ENCODE assay signal across 26 cellular contexts in genomic region chr2:163662141-163662780, GRCh38.
A peak's percentile ranks its signal among the peaks of the same experiment; 100 is the strongest.
DNase-seq lines count a peak whose midpoint lies in the region; ATAC-seq and TF ChIP-seq lines count a peak whose summit lies in the region.
"Had no signal": no experiment of that assay in that cellular context is flagged by ENCODE, and none has a peak within 500 bp of the region (broad histone marks: within the 10 kb centered on the region; RNA-seq: fewer than 3 reads in every experiment).

No MANE protein-coding gene starts in this region.

- intact Hi-C loops in esophagus muscularis mucosa (cut with DNase I): no loop called here

- TF ChIP-seq EP300 in esophagus muscularis mucosa (IDR thresholded peaks at IDR 0.05): no peak

- peak; percentile 48 for DNase-seq in HCEC 1CT
- DNase-seq in esophagus muscularis mucosa (ENCODE audit: extremely low spot score): no peak
- DNase-seq in renal cortical epithelial cell (ENCODE audit: low read depth): peak; percentile 83
- DNase-seq in NCI-H187 (lab: John Stamatoyannopoulos, UW): no peak
- DNase-seq in GM19240 (ENCODE audit: insufficient read length, low spot score): no peak
- DNase-seq: activated CD4-positive, alpha-beta T cell treated with anti-CD3 and anti-CD28 coated beads for 48 hours; activated naive CD8-positive, alpha-beta T cell treated with anti-CD3 and anti-CD28 coated beads, Interleukin-2, amount 10 ng/mL, durations not matched to agents 7 days and 5 days; effector CD8-positive, alpha-beta T cell; heart right ventricle; MM.1S; naive thymus-derived CD4-positive, alpha-beta T cell; NCI-H1694 treated with DMSO at 0.1 percent for 48 hours; NCI-H2227 treated with DMSO at 0.1 percent for 48 hours; NK-92 treated with Interleukin-12 subunit alpha and Interleukin-12 subunit beta, amount 100 ng/mL, for 24 hours; Peyer's patch; stimulated activated naive CD8-positive, alpha-beta T cell treated with anti-CD3 and anti-CD28 coated beads, Interleukin-15, amount 100 ng/mL, for 72 hours; upper lobe of right lung had no signal

- H3K27me3 ChIP-seq in esophagus muscularis mucosa: no peaks in the 10 kb centered on the region
- H3K27me3 ChIP-seq: BLaER1, heart right ventricle, Peyer's patch, upper lobe of right lung had no signal

- H3K4me3 ChIP-seq in esophagus muscularis mucosa: no peak overlapping the region
- H3K4me3 ChIP-seq: BLaER1, GM23338, heart right ventricle, lung, Peyer's patch, skin epidermis, upper lobe of right lung had no signal

- peaks cover 13 to 69% (median 43%) of the 10 kb centered on the region in 4 donors for H3K4me1 ChIP-seq in esophagus muscularis mucosa
- H3K4me1 ChIP-seq: BLaER1, Peyer's patch, upper lobe of right lung had no signal

- TF ChIP-seq POLR2A in esophagus muscularis mucosa (IDR thresholded peaks at IDR 0.05; ENCODE audit: low read depth): no peak

- no peak; the same call in 2 of the 3 replicates for ATAC-seq in SK-N-SH treated with all-trans-retinoic acid at 6 μM for 48 hours
- no peak for ATAC-seq in GM19452 (IDR thresholded peaks at IDR 0.05; ENCODE audit: unreplicated experiment)
- ATAC-seq in HG03520 (IDR thresholded peaks at IDR 0.05; ENCODE audit: unreplicated experiment): no peak
- ATAC-seq: activated T-helper 17 cell treated with anti-CD3 and anti-CD28 coated beads, Interleukin-2, amount 50 U/mL, for 72 hours; GM23338; heart right ventricle; HepG2; naive thymus-derived CD4-positive, alpha-beta T cell; stimulated activated naive CD8-positive, alpha-beta T cell treated with anti-CD3 and anti-CD28 coated beads, Interleukin-15, amount 100 ng/mL, for 72 hours; upper lobe of right lung had no signal

- H3K36me3 ChIP-seq in esophagus muscularis mucosa: no peaks in the 10 kb centered on the region
- H3K36me3 ChIP-seq: BLaER1, heart right ventricle, Peyer's patch, upper lobe of right lung had no signal

- 68% methylated on average over 3 of the region's 4 CpGs for WGBS in esophagus muscularis mucosa

- peak overlapping the region; percentile 2 to 72 (median 55) for H3K27ac ChIP-seq in esophagus muscularis mucosa (replicated peaks in 1 of 4)
- H3K27ac ChIP-seq: BLaER1, Peyer's patch, skin epidermis, upper lobe of right lung had no signal

- H3K9me3 ChIP-seq in esophagus muscularis mucosa: no peaks in the 10 kb centered on the region
- H3K9me3 ChIP-seq: BLaER1, heart right ventricle, Peyer's patch, upper lobe of right lung had no signal

- no peak for TF ChIP-seq CTCF in esophagus muscularis mucosa (IDR thresholded peaks at IDR 0.05)

TF ChIP-seq in SK-N-SH treated with all-trans-retinoic acid at 6 μM for 48 hours, 23 proteins besides CTCF, POLR2A, EP300 and RAD21:
- 0 out of 2 replicates have a peak, but pooled peaks have one; percentile 8 for TF ChIP-seq ISL1 (CRISPR knock-in tag; IDR thresholded peaks at IDR 0.05)
- TF ChIP-seq ESRRG (CRISPR knock-in tag; IDR thresholded peaks at IDR 0.05): no peak
TF ChIP-seq in SK-N-SH treated with all-trans-retinoic acid at 6 μM for 48 hours: peak in this region for 1.

Comparison
In these comparisons a context has a peak if more than half of its experiments do, and no peak if none do; other contexts are left out.
1. DNase-seq: peak in HCEC 1CT (single experiment) and renal cortical epithelial cell (single experiment); none in esophagus muscularis mucosa (single experiment), NCI-H187 (0 of 2) and GM19240 (single experiment).